In genomic region chr9:100083448-100084144, GRCh38 we compare ENCODE assay signal across 10 cellular contexts. TPM values are rescaled to one million over a fixed set of nuclear protein-coding genes. Genes with fewer than 3 reads are reported as not detected.
DNase-seq lines count a peak whose midpoint lies in the region; ATAC-seq, FAIRE-seq and TF ChIP-seq lines count a peak whose summit lies in the region.
"Had no signal": no experiment of that assay in that cellular context is flagged by ENCODE, and none has a peak within 500 bp of the region (broad histone marks: within the 10 kb centered on the region; RNA-seq: fewer than 3 reads in every experiment).

No MANE protein-coding gene starts in this region.

- no peaks in the 10 kb centered on the region for H3K27me3 ChIP-seq in CD4-positive, alpha-beta T cell (ENCODE audit: control insufficient read depth, insufficient read depth, low read length)
- H3K27me3 ChIP-seq in OCI-LY3 (ENCODE audit: low read depth, low read length) (no peaks in the 10 kb centered on the region), gastroesophageal sphincter (no peaks in the 10 kb centered on the region)

- H3K4me3 ChIP-seq in OCI-LY3 (ENCODE audit: low read length) (peak overlapping the region; percentile 72), gastroesophageal sphincter (no peak overlapping the region)

- H3K9ac ChIP-seq in OCI-LY3 (ENCODE audit: low read length) = peak overlapping the region; percentile 23

- intact Hi-C loops in CD4-positive, alpha-beta T cell (cut with DNase I, micrococcal nuclease) = loop anchor here in 1 of 2 experiments (2.0 kb wide), 1 partner anchor 15 kb away; the partner anchor contains the start of genes ERP44 and INVS

- peak overlapping the region; percentile 18 for H3K4me3 Mint-ChIP-seq in CD4-positive, alpha-beta T cell

- DNase-seq in CD4-positive, alpha-beta T cell = no peak
- DNase-seq in GM19239 (ENCODE audit: insufficient read length, low spot score) = no peak
- no peak for DNase-seq in GOT3 (lab: John Stamatoyannopoulos, UW)
- no peak for DNase-seq in mucosa of gallbladder (ENCODE audit: low spot score)
- DNase-seq in HTR-8/SVneo (ENCODE audit: insufficient read length, low spot score) = no peak
- DNase-seq: DND-41; stimulated activated naive CD4-positive, alpha-beta T cell treated with Interleukin-2 at 50 U/mL for 16 hours had no signal

- TF ChIP-seq POLR2A in gastroesophageal sphincter (IDR thresholded peaks at IDR 0.05) = no peak

- CTCF ChIA-PET in CD4-positive, alpha-beta T cell (lab: Charles Lee) = interaction anchor here (0.8 kb wide), 1 partner anchor 11 kb away, joined by 3 read pairs; no protein-coding TSS in a partner anchor

- 74 to 83% methylated on average over 3 to 5 of the region's 5 CpGs for WGBS in gastroesophageal sphincter (ENCODE audit: low coverage in 1 of 2), 2 donors

- H3K9me3 Mint-ChIP-seq in CD4-positive, alpha-beta T cell = no peaks in the 10 kb centered on the region

- H3K27me3 Mint-ChIP-seq in CD4-positive, alpha-beta T cell = no peaks in the 10 kb centered on the region

- H3K27ac ChIP-seq in CD4-positive, alpha-beta T cell (ENCODE audit: low read depth, low read length) = no peak overlapping the region
- 0 out of 2 replicates have a peak overlapping the region, but pooled peaks have one; percentile 3 for H3K27ac ChIP-seq in OCI-LY3 (ENCODE audit: low read length)
- no peak overlapping the region for H3K27ac ChIP-seq in gastroesophageal sphincter

- peaks cover 92% of the 10 kb centered on the region for H3K4me1 Mint-ChIP-seq in CD4-positive, alpha-beta T cell (ENCODE audit: low read depth)

- H3K79me2 ChIP-seq in OCI-LY3 (ENCODE audit: low read length) = peaks cover 84% of the 10 kb centered on the region

- H4K20me1 ChIP-seq in OCI-LY3 (ENCODE audit: insufficient read depth, low read length) = peaks cover 49% of the 10 kb centered on the region

- no peaks in the 10 kb centered on the region for H3K36me3 ChIP-seq in OCI-LY3 (replicated peaks; ENCODE audit: low read depth, low read length)
- H3K36me3 ChIP-seq in gastroesophageal sphincter = no peaks in the 10 kb centered on the region

- peaks cover 34% of the 10 kb centered on the region for H3K4me1 ChIP-seq in OCI-LY3 (ENCODE audit: low read length)
- peaks cover 0 to 37% (median 4%) of the 10 kb centered on the region in 3 donors for H3K4me1 ChIP-seq in gastroesophageal sphincter

- peaks cover 8% of the 10 kb centered on the region for H3K36me3 Mint-ChIP-seq in CD4-positive, alpha-beta T cell (ENCODE audit: low read depth)

- TF ChIP-seq EP300 in gastroesophageal sphincter (IDR thresholded peaks at IDR 0.05) = no peak

- TF ChIP-seq CTCF in CD4-positive, alpha-beta T cell (IDR thresholded peaks at IDR 0.05) = no peak
- TF ChIP-seq CTCF in OCI-LY3 (IDR thresholded peaks at IDR 0.05; ENCODE audit: low read depth, low read length) (no peak), gastroesophageal sphincter (IDR thresholded peaks at IDR 0.05) (no peak)

- H2AFZ ChIP-seq in OCI-LY3 (ENCODE audit: low read depth, low read length) = no peak overlapping the region

- POLR2A ChIA-PET in CD4-positive, alpha-beta T cell (lab: Charles Lee) = interaction anchor here (1.0 kb wide), 1 partner anchor 31 kb away, joined by 3 read pairs; no protein-coding TSS in a partner anchor

- no peak overlapping the region for H3K27ac Mint-ChIP-seq in CD4-positive, alpha-beta T cell

- peak overlapping the region; percentile 88 for H3K4me2 ChIP-seq in OCI-LY3 (ENCODE audit: low read length)

- ATAC-seq in CD4-positive, alpha-beta T cell (ENCODE audit: poor library complexity) = no peak
- ATAC-seq in HG02943 (IDR thresholded peaks at IDR 0.05; ENCODE audit: low read depth, unreplicated experiment) = peak; percentile 39
- no peak for ATAC-seq in gastroesophageal sphincter

- no peaks in the 10 kb centered on the region for H3K9me3 ChIP-seq in CD4-positive, alpha-beta T cell (ENCODE audit: control insufficient read depth, low read length)
- H3K9me3 ChIP-seq in OCI-LY3 (ENCODE audit: insufficient read depth, low read length) (no peaks in the 10 kb centered on the region), gastroesophageal sphincter (no peaks in the 10 kb centered on the region)

- peak; percentile 94 for FAIRE-seq in GM19239 (lab: Jason Lieb, UNC)
- FAIRE-seq in HTR-8/SVneo (lab: Jason Lieb, UNC) = no peak

RNA-seq across cellular contexts. Expression of gene ERP44, which starts 15.2 kb away (rescaled TPM):
- total RNA-seq in CD4-positive, alpha-beta T cell = 1 to 10 TPM; 6.8 to 7.1 TPM
- 26.3 TPM for total RNA-seq in mucosa of gallbladder
- total RNA-seq in gastroesophageal sphincter = 10 to 100 TPM; 13.7 to 19.2 (median 13.8) TPM

RNA-seq across cellular contexts. Expression of gene INVS, which starts 15.4 kb away (rescaled TPM):
- total RNA-seq in CD4-positive, alpha-beta T cell = 10 to 100 TPM; 13.6 to 14.3 TPM
- 26.4 TPM for total RNA-seq in mucosa of gallbladder
- 10 to 100 TPM; 18.3 to 35.0 (median 25.6) TPM for total RNA-seq in gastroesophageal sphincter
